Comparison of ENCODE assay signal across 16 cellular contexts in genomic region chr4:140715121-140715520, GRCh38. TPM values are rescaled to one million over a fixed set of nuclear protein-coding genes. Genes with fewer than 3 reads are reported as not detected.
DNase-seq lines count a peak whose midpoint lies in the region; TF ChIP-seq lines count a peak whose summit lies in the region.
"Had no signal": no experiment of that assay in that cellular context is flagged by ENCODE, and none has a peak within 500 bp of the region (broad histone marks: within the 10 kb centered on the region; RNA-seq: fewer than 3 reads in every experiment).

No MANE protein-coding gene starts in this region.

- no peak overlapping the region for H4K5ac ChIP-seq in mesendoderm (ENCODE audit: low read length)

- no peaks in the 10 kb centered on the region for H3K79me2 ChIP-seq in mesendoderm (ENCODE audit: control insufficient read depth, insufficient read depth, low read length)

- H3K4me2 ChIP-seq in mesendoderm (ENCODE audit: low read length) = no peak overlapping the region

- no peak overlapping the region for H3K27ac ChIP-seq in mesendoderm (ENCODE audit: low read depth, low read length)
- H3K27ac ChIP-seq: C4-2B had no signal

- H3K18ac ChIP-seq in mesendoderm (ENCODE audit: low read length) = no peak overlapping the region

- no peak overlapping the region for H2BK120ac ChIP-seq in mesendoderm (ENCODE audit: low read depth, low read length)

- TF ChIP-seq CTCF in progenitor cell of endocrine pancreas (IDR thresholded peaks at IDR 0.05; ENCODE audit: unreplicated experiment) (no peak), glutamatergic neuron (IDR thresholded peaks at IDR 0.05; ENCODE audit: partially characterized antibody, unreplicated experiment) (no peak)

- H3K27ac Mint-ChIP-seq in IgD-negative memory B cell (peak overlapping the region in 2 of 3 donors; percentile 59 to 89), progenitor cell of endocrine pancreas (peak overlapping the region; percentile 93), glutamatergic neuron (ENCODE audit: unreplicated experiment) (no peak overlapping the region)
- H3K27ac Mint-ChIP-seq: CD4-positive, alpha-beta T cell had no signal

- peaks cover 3% of the 10 kb centered on the region for H3K79me1 ChIP-seq in mesendoderm (ENCODE audit: low read length)

- H3K4me1 ChIP-seq in mesendoderm (ENCODE audit: control insufficient read depth, low read depth, low read length) = peaks cover 3% of the 10 kb centered on the region

- no peak overlapping the region for H3K4me3 Mint-ChIP-seq in IgD-negative memory B cell
- H3K4me3 Mint-ChIP-seq in progenitor cell of endocrine pancreas (ENCODE audit: low read depth) = no peak overlapping the region
- no peak overlapping the region for H3K4me3 Mint-ChIP-seq in glutamatergic neuron (ENCODE audit: unreplicated experiment)
- H3K4me3 Mint-ChIP-seq: CD4-positive, alpha-beta T cell; H9 had no signal

- no peak overlapping the region for H2BK5ac ChIP-seq in mesendoderm (ENCODE audit: low read length)

- H3K36me3 Mint-ChIP-seq in IgD-negative memory B cell = peaks cover 16% of the 10 kb centered on the region
- H3K36me3 Mint-ChIP-seq in progenitor cell of endocrine pancreas (ENCODE audit: insufficient read depth) = peaks cover 2% of the 10 kb centered on the region
- H3K36me3 Mint-ChIP-seq in glutamatergic neuron (ENCODE audit: unreplicated experiment) = no peaks in the 10 kb centered on the region

- no peaks in the 10 kb centered on the region for H3K27me3 Mint-ChIP-seq in IgD-negative memory B cell
- no peaks in the 10 kb centered on the region for H3K27me3 Mint-ChIP-seq in progenitor cell of endocrine pancreas
- no peaks in the 10 kb centered on the region for H3K27me3 Mint-ChIP-seq in glutamatergic neuron (ENCODE audit: unreplicated experiment)
- H3K27me3 Mint-ChIP-seq: CD4-positive, alpha-beta T cell had no signal

- peaks cover 0 to 1% (median 0%) of the 10 kb centered on the region in 3 donors for H3K9me3 Mint-ChIP-seq in IgD-negative memory B cell
- H3K9me3 Mint-ChIP-seq in progenitor cell of endocrine pancreas (ENCODE audit: low read depth) = no peaks in the 10 kb centered on the region
- H3K9me3 Mint-ChIP-seq in glutamatergic neuron (ENCODE audit: unreplicated experiment) = peaks cover 1% of the 10 kb centered on the region
- H3K9me3 Mint-ChIP-seq: CD4-positive, alpha-beta T cell had no signal

- H3K4me1 Mint-ChIP-seq in IgD-negative memory B cell = peaks cover 62 to 71% (median 67%) of the 10 kb centered on the region in 3 donors
- peaks cover 37% of the 10 kb centered on the region for H3K4me1 Mint-ChIP-seq in progenitor cell of endocrine pancreas (ENCODE audit: low read depth)
- H3K4me1 Mint-ChIP-seq in glutamatergic neuron (ENCODE audit: low read depth, unreplicated experiment) = peaks cover 3% of the 10 kb centered on the region

- no peaks in the 10 kb centered on the region for H3K36me3 ChIP-seq in mesendoderm (ENCODE audit: control insufficient read depth, insufficient read depth, low read length)

- H3K4ac ChIP-seq in mesendoderm (ENCODE audit: low read depth, low read length) = no peak overlapping the region

- no peak overlapping the region for H3K9ac ChIP-seq in mesendoderm (ENCODE audit: low read length)

- H2BK15ac ChIP-seq in mesendoderm (replicated peaks; ENCODE audit: low read depth) = no peak overlapping the region

- no peak overlapping the region for H2AK5ac ChIP-seq in mesendoderm (ENCODE audit: low read length)

- no peaks in the 10 kb centered on the region for H3K27me3 ChIP-seq in mesendoderm (ENCODE audit: insufficient read depth, low read length, poor library complexity)

- H3K23ac ChIP-seq in mesendoderm (ENCODE audit: low read length) = no peak overlapping the region

- H3K4me3 ChIP-seq in mesendoderm (ENCODE audit: low read length) = no peak overlapping the region

- no peak overlapping the region for H4K8ac ChIP-seq in mesendoderm (ENCODE audit: low read depth, low read length)

- no peak overlapping the region for H3K56ac ChIP-seq in mesendoderm (ENCODE audit: low read length)

- DNase-seq in ELF-1 (ENCODE audit: low read depth, low spot score) = peak; percentile 71
- peak; percentile 30 for DNase-seq in mesendoderm
- no peak for DNase-seq in progenitor cell of endocrine pancreas (ENCODE audit: low spot score, unreplicated experiment)
- DNase-seq in glutamatergic neuron = no peak
- no peak for DNase-seq in NCI-H1417 (lab: John Stamatoyannopoulos, UW)
- DNase-seq in COLO668 (lab: John Stamatoyannopoulos, UW; ENCODE audit: unreplicated experiment) = no peak
- no peak for DNase-seq in cerebellar nuclear complex (lab: John Stamatoyannopoulos, UW)
- DNase-seq: ACHN; CD4-positive, alpha-beta T cell; DMS153; DMS79; GF-D8; H9; IMR-90 had no signal

- WGBS in mesendoderm (ENCODE audit: extremely low coverage, insufficient coverage, low lambda C conversion rate) = no CpG with 5 or more reads among the region's 2 CpGs

RNA-seq across cellular contexts. Expression of gene TBC1D9, which starts 41.1 kb away (rescaled TPM):
- 59.4 TPM for polyA plus RNA-seq in IgD-negative memory B cell
- 9.4 TPM for polyA plus RNA-seq in mesendoderm (2013, experiment 1 of 2)
- 8.4 TPM for polyA plus RNA-seq in mesendoderm (2013, experiment 2 of 2)
- total RNA-seq in progenitor cell of endocrine pancreas = 36.4 and 37.4 TPM in 2 replicates
- total RNA-seq in glutamatergic neuron (ENCODE audit: unreplicated experiment) = 47.8 TPM

Comparison
In these comparisons a context has a peak if more than half of its experiments do, and no peak if none do; other contexts are left out.
1. DNase-seq: peak in ELF-1 (single experiment) and mesendoderm (single experiment); none in progenitor cell of endocrine pancreas (single experiment), glutamatergic neuron (single experiment), NCI-H1417 (0 of 3), COLO668 (single experiment) and cerebellar nuclear complex (0 of 2).